Comparison of ENCODE assay signal across 8 cellular contexts in the genomic region with DNA sequence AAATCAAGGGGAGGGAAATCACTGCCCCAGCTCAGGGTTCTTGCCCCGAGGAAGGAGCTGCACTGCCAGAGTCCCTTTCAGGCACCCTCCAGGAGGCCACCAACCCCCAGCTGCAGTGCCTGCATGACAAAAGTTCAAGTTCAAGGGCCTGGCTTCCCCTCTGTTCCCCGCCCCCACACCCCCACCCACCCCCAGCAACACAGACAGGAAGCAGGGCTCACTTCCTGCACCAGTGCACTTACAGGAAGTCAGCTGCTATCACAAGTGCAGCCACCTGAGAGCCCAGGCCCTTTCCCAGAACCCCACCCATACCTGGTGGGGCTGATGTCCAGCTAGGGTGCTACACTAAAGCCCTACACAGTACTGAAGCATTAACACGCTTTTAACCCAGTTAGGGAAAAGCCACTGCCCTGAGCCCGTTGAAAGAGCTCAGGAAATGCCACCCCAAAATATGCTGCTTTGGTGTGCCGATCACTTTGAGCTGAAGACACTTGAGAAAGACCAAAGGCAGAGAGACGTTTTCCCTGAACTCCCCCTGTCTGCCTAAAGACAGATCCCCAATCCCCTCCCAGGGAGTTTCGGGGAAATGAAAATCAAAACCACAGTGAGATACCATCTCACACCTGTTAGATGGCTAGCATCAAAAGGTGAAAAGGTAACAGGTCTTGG.
DNase-seq lines count a peak whose midpoint lies in the region; ATAC-seq, FAIRE-seq and TF ChIP-seq lines count a peak whose summit lies in the region.

No MANE protein-coding gene starts in this region.

- WGBS in H1 (ENCODE audit: extremely low coverage in 1 of 2, insufficient coverage in 1 of 2, insufficient read length in 1 of 2, insufficient replicate concordance in 2 of 2, low coverage in 1 of 2, low lambda C conversion rate in 2 of 2, missing lambda C conversion rate in 1 of 2), 2 experiments = 83% methylated on average over 6 of the region's 7 CpGs; no CpG with 5 or more reads in 1 of the 2 experiments

- H2BK120ac ChIP-seq in H1 (replicated peaks; ENCODE audit: low read depth, low read length) = no peak overlapping the region

- H2BK20ac ChIP-seq in H1 (ENCODE audit: low read length) = no peak overlapping the region

- H4K8ac ChIP-seq in H1 (ENCODE audit: extremely low read depth, insufficient read depth, low read length) = no peak overlapping the region; the same call in 1 of the 2 replicates

- H3K4me3 ChIP-seq in GM12865 (ENCODE audit: low read depth, low read length) (peak overlapping the region; percentile 62), H1 (ENCODE audit: extremely low read depth in 1 of 4, insufficient read depth in 2 of 4, low read depth in 3 of 4, low read length in 4 of 4) (no peak overlapping the region), uterus (no peak overlapping the region)

- H3K36me3 ChIP-seq in H1 (ENCODE audit: control insufficient read depth in 2 of 4, insufficient read depth in 4 of 4, low read length in 3 of 4) = no peaks in the 10 kb centered on the region
- H3K36me3 ChIP-seq in uterus = no peaks in the 10 kb centered on the region

- no peak overlapping the region; a peak in 1 of 7 replicates for H3K9ac ChIP-seq in H1 (replicated peaks in 1 of 4; ENCODE audit: extremely low read depth in 1 of 4, low read depth in 3 of 4, low read length in 3 of 4)

- no peaks in the 10 kb centered on the region for H3K79me1 ChIP-seq in H1 (ENCODE audit: low read depth, low read length)

- POLR2A ChIA-PET in H1 (lab: Charles Lee; ENCODE audit: partially characterized antibody) = no interaction called here

- H2AFZ ChIP-seq in H1 (ENCODE audit: low read length) = peak overlapping the region; percentile 44; the same call in 1 of the 2 replicates

- H3K18ac ChIP-seq in H1 (ENCODE audit: extremely low read depth, low read length) = no peak overlapping the region; the same call in 1 of the 2 replicates

- H3K4me2 ChIP-seq in H1 (ENCODE audit: insufficient read depth in 1 of 2, low read depth in 2 of 2, low read length in 2 of 2) = no peak overlapping the region

- no peaks in the 10 kb centered on the region for H3K79me2 ChIP-seq in H1 (ENCODE audit: control insufficient read depth in 1 of 2, insufficient read depth in 2 of 2, low read length in 2 of 2)

- DNase-seq in GM12865 (ENCODE audit: low read depth) (peak; percentile 95), T-helper 2 cell (peak in 3 of 5 experiments; percentile 20 to 90 (median 54)), H1 (ENCODE audit: low read depth in 1 of 2, low spot score in 2 of 2) (no peak), C1 segment of cervical spinal cord (lab: John Stamatoyannopoulos, UW) (no peak), uterus (no peak), Ammon's horn (ENCODE audit: low spot score) (no peak), G401 (ENCODE audit: low spot score) (no peak)

- H4K5ac ChIP-seq in H1 (ENCODE audit: insufficient read length, low read depth, low read length) = no peak overlapping the region

- no peak overlapping the region for H3K4ac ChIP-seq in H1 (replicated peaks; ENCODE audit: insufficient read length, low read depth, low read length)

- intact Hi-C loops in uterus (cut with DNase I; ENCODE audit: low total_unique reads) = no loop called here

- H3K23me2 ChIP-seq in H1 (ENCODE audit: low read depth, low read length) = no peaks in the 10 kb centered on the region

- H2BK5ac ChIP-seq in H1 (ENCODE audit: low read depth, low read length) = no peak overlapping the region

- no peak overlapping the region for H4K91ac ChIP-seq in H1 (replicated peaks; ENCODE audit: insufficient read length, low read length)

- H3K27ac ChIP-seq in H1 (ENCODE audit: low read depth, low read length) (no peak overlapping the region), uterus (no peak overlapping the region)

- no peaks in the 10 kb centered on the region for H4K20me1 ChIP-seq in H1 (replicated peaks in 1 of 2; ENCODE audit: control insufficient read depth in 1 of 2, insufficient read depth in 2 of 2, low read length in 2 of 2)

- no peak for TF ChIP-seq RAD21 in H1 (IDR thresholded peaks at IDR 0.05 in 1 of 2, conservative IDR thresholded peaks at IDR 0.05 in 1 of 2; ENCODE audit: low read depth in 2 of 2, low read length in 2 of 2)

- no peak overlapping the region for H3K56ac ChIP-seq in H1 (replicated peaks; ENCODE audit: insufficient read length, low read depth, low read length)

- no peak overlapping the region for H3K14ac ChIP-seq in H1 (ENCODE audit: insufficient read length)

- no peak overlapping the region for H2AK5ac ChIP-seq in H1 (ENCODE audit: low read depth, low read length)

- TF ChIP-seq POLR2A in H1 (IDR thresholded peaks at IDR 0.05; ENCODE audit: control extremely low read depth in 1 of 2, low read depth in 2 of 2, low read length in 2 of 2) = no peak
- TF ChIP-seq POLR2A in uterus (IDR thresholded peaks at IDR 0.05) = no peak

- no peak overlapping the region for H2BK15ac ChIP-seq in H1 (ENCODE audit: low read length)

- no peak overlapping the region for H2BK12ac ChIP-seq in H1 (ENCODE audit: low read depth, low read length)

- TF ChIP-seq CTCF in GM12865 (IDR thresholded peaks at IDR 0.05; ENCODE audit: insufficient read depth, low read depth, low read length, missing control alignments) = no peak
- TF ChIP-seq CTCF in H1 (IDR thresholded peaks at IDR 0.05; ENCODE audit: control extremely low read depth in 1 of 3, insufficient read depth in 1 of 3, low read depth in 1 of 3, low read length in 3 of 3) = no peak
- no peak for TF ChIP-seq CTCF in uterus (IDR thresholded peaks at IDR 0.05)

- CTCF ChIA-PET in H1 (lab: Charles Lee; ENCODE audit: partially characterized antibody) = interaction anchor here (1.2 to 2.0 kb wide), 2 partner anchors 11 to 195 kb away, joined by 3 to 5 read pairs; no protein-coding TSS in a partner anchor

- H3K27me3 ChIP-seq in H1 (replicated peaks in 1 of 4; ENCODE audit: control insufficient read depth in 3 of 4, extremely low read depth in 1 of 4, insufficient read depth in 3 of 4, low read length in 3 of 4) = no peaks in the 10 kb centered on the region
- no peaks in the 10 kb centered on the region for H3K27me3 ChIP-seq in uterus

- in situ Hi-C loops in G401 (cut with HindIII; ENCODE audit: low sequenced_read_pairs) = no loop called here

- no peak for TF ChIP-seq EP300 in H1 (IDR thresholded peaks at IDR 0.05; ENCODE audit: borderline replicate concordance in 1 of 2, low read depth in 2 of 2, low read length in 2 of 2)

- FAIRE-seq in H1 (lab: Jason Lieb, UNC) = no peak

- ATAC-seq in HG02759 (IDR thresholded peaks at IDR 0.05; ENCODE audit: unreplicated experiment) = peak; percentile 55

- H3K23ac ChIP-seq in H1 (ENCODE audit: insufficient read length) = no peak overlapping the region

- H3K4me1 ChIP-seq in H1 (replicated peaks in 1 of 4; ENCODE audit: control insufficient read depth in 3 of 4, insufficient read depth in 4 of 4, low read length in 3 of 4) = no peaks in the 10 kb centered on the region
- no peaks in the 10 kb centered on the region for H3K4me1 ChIP-seq in uterus

- no peaks in the 10 kb centered on the region for H3K9me3 ChIP-seq in H1 (ENCODE audit: insufficient read depth in 2 of 2, low read depth in 1 of 2, low read length in 1 of 2)
- H3K9me3 ChIP-seq in uterus = no peaks in the 10 kb centered on the region

TF ChIP-seq in H1, 55 proteins besides CTCF, POLR2A, EP300 and RAD21:
- no peak for TF ChIP-seq CTBP2 (IDR thresholded peaks at IDR 0.05; ENCODE audit: borderline replicate concordance, insufficient read depth, insufficient read length, low read length)
- no peak for TF ChIP-seq RXRA (IDR thresholded peaks at IDR 0.05; ENCODE audit: insufficient read depth, low read depth, low read length)
- TF ChIP-seq SIRT6 (IDR thresholded peaks at IDR 0.05; ENCODE audit: low read length) = no peak
- TF ChIP-seq CHD1 (IDR thresholded peaks at IDR 0.05; ENCODE audit: low read depth, low read length) = no peak
- TF ChIP-seq, protein P1, sequence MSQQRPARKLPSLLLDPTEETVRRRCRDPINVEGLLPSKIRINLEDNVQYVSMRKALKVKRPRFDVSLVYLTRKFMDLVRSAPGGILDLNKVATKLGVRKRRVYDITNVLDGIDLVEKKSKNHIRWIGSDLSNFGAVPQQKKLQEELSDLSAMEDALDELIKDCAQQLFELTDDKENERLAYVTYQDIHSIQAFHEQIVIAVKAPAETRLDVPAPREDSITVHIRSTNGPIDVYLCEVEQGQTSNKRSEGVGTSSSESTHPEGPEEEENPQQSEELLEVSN (IDR thresholded peaks at IDR 0.05) = no peak
- TF ChIP-seq JUND (IDR thresholded peaks at IDR 0.05; ENCODE audit: low read length) = no peak
- no peak for TF ChIP-seq NANOG (IDR thresholded peaks at IDR 0.05; ENCODE audit: insufficient read depth, low read depth, low read length, poor library complexity, severe bottlenecking)
- TF ChIP-seq, protein P2, sequence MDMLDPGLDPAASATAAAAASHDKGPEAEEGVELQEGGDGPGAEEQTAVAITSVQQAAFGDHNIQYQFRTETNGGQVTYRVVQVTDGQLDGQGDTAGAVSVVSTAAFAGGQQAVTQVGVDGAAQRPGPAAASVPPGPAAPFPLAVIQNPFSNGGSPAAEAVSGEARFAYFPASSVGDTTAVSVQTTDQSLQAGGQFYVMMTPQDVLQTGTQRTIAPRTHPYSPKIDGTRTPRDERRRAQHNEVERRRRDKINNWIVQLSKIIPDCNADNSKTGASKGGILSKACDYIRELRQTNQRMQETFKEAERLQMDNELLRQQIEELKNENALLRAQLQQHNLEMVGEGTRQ (IDR thresholded peaks at IDR 0.05; ENCODE audit: low read length) = no peak

Comparison
In these comparisons a context has a peak if more than half of its experiments do, and no peak if none do; other contexts are left out.
1. DNase-seq: peak in GM12865 (single experiment) and T-helper 2 cell (3 of 5); none in H1 (0 of 2), C1 segment of cervical spinal cord (0 of 14), uterus (0 of 2), Ammon's horn (single experiment) and G401 (single experiment).